ENCODE assay signal across 8 cellular contexts in the genomic region with DNA sequence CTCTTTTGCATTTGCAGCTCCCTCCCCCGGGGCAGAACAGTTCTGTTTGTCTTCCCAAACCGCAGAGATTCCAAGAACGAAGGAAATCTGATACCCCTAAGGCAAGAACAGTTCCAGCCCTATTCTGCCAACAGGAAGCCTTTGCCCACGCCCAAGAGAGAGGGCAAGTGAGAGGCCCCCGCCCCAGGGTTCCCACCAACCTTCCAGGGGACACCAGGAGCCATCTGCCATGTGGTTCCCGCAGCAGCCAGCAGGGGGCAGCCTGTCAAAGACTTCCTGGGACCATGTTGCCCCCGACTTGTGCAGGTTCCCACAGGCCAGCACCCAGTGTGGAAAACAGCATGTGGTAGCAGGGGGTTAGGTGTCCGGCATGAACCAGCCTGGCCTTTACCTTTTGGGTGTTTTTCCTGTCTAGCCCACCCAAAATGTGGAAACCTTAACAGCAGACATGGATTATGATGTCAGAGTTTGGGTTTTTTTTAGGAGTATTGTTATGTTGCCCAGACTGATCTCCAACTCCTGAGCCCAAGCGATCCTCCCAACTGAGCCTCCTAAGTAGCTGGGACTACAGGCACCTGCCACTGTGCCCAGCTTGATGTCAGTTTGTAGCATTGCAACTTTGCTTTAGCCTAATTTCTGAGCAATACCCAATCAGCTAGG. TPM values are rescaled to one million over a fixed set of nuclear protein-coding genes. Genes with fewer than 3 reads are reported as not detected.
A peak's percentile ranks its signal among the peaks of the same experiment; 100 is the strongest.
DNase-seq lines count a peak whose midpoint lies in the region; ATAC-seq and TF ChIP-seq lines count a peak whose summit lies in the region.

No MANE protein-coding gene starts in this region.

- CTCF ChIA-PET in Panc1 (lab: Charles Lee), result interaction anchor here (0.5 to 1.0 kb wide), 6 partner anchors 12 to 785 kb away, joined by 3 to 8 read pairs (median 4); no protein-coding TSS in a partner anchor

- DNase-seq in Panc1 (ENCODE audit: low read depth, low spot score) (peak; percentile 30), fibroblast of pulmonary artery (ENCODE audit: low read depth) (peak; percentile 43), ovary (peak; percentile 40 to 77 (median 69)), transverse colon (peak; percentile 66)
- DNase-seq in activated T-helper 1 cell treated with anti-CD3 and anti-CD28 coated beads, Interleukin-2, amount 50 U/mL, for 16 hours (ENCODE audit: low read depth in 1 of 2, low spot score in 1 of 2), result peak; percentile 50 to 52

- H3K27me3 ChIP-seq in Panc1 (ENCODE audit: control insufficient read depth, insufficient read depth, low read length), result no peaks in the 10 kb centered on the region
- H3K27me3 ChIP-seq in ovary, result no peaks in the 10 kb centered on the region
- H3K27me3 ChIP-seq in transverse colon, result no peaks in the 10 kb centered on the region

- BruUV-seq in Panc1 (replicated peaks; lab: Mats Ljungman, UMichigan), result no TSS peak

- H3K9me3 ChIP-seq in Panc1 (ENCODE audit: control insufficient read depth, insufficient read depth, low read depth, low read length), result no peaks in the 10 kb centered on the region
- no peaks in the 10 kb centered on the region for H3K9me3 ChIP-seq in ovary
- no peaks in the 10 kb centered on the region for H3K9me3 ChIP-seq in transverse colon

- H3K4me1 ChIP-seq in Panc1 (ENCODE audit: control insufficient read depth, insufficient read depth, low read length), result peaks cover 28% of the 10 kb centered on the region
- peaks cover 5% of the 10 kb centered on the region for H3K4me1 ChIP-seq in ovary (ENCODE audit: insufficient read depth)
- no peaks in the 10 kb centered on the region for H3K4me1 ChIP-seq in transverse colon

- H3K27ac ChIP-seq in 22Rv1 (peak overlapping the region; percentile 51), Panc1 (ENCODE audit: low read length) (peak overlapping the region; percentile 70), ovary (no peak overlapping the region), transverse colon (no peak overlapping the region)

- ATAC-seq in Panc1, result peak; percentile 92
- no peak for ATAC-seq in HG03095 (IDR thresholded peaks at IDR 0.05; ENCODE audit: unreplicated experiment)

- TF ChIP-seq POLR2A in ovary (IDR thresholded peaks at IDR 0.05) (no peak), transverse colon (IDR thresholded peaks at IDR 0.05) (no peak)

- H3K36me3 ChIP-seq in Panc1 (ENCODE audit: control insufficient read depth, insufficient read depth, low read length), result no peaks in the 10 kb centered on the region
- H3K36me3 ChIP-seq in ovary, result no peaks in the 10 kb centered on the region
- H3K36me3 ChIP-seq in transverse colon, result no peaks in the 10 kb centered on the region

- WGBS in ovary, 3 donors, result 49 to 52% (median 50%) methylated on average over 9 of the region's 9 CpGs
- WGBS in transverse colon (ENCODE audit: low coverage in 1 of 2), 2 donors, result 58% methylated on average over 9 of the region's 9 CpGs; no CpG with 5 or more reads in 1 of the 2 donors

- TF ChIP-seq CTCF in 22Rv1 (IDR thresholded peaks at IDR 0.05) (peak; percentile 92), GM12873 (IDR thresholded peaks at IDR 0.05; ENCODE audit: insufficient read depth, low read depth, low read length, missing control alignments) (peak; percentile 96), Panc1 (IDR thresholded peaks at IDR 0.05) (peak; percentile 94), fibroblast of pulmonary artery (IDR thresholded peaks at IDR 0.05; ENCODE audit: low read length, missing control alignments) (peak; percentile 84), ovary (IDR thresholded peaks at IDR 0.05) (peak; percentile 35 to 67 (median 55)), transverse colon (IDR thresholded peaks at IDR 0.05) (peak; percentile 64 to 87 (median 76))

- in situ Hi-C loops in Panc1 (cut with HindIII; ENCODE audit: low pct_unique_long_range_greater_than_20kb, low sequenced_read_pairs) (no loop called here), transverse colon (cut with MboI; ENCODE audit: low pct_ligation_motif_present in 1 of 4, low pct_unique_long_range_greater_than_20kb in 1 of 4, low sequenced_read_pairs in 3 of 4) (loop anchor here in 2 of 4 donors (25.0 kb wide), 1 partner anchor 626 kb away; no protein-coding TSS in a partner anchor)

- H3K4me3 ChIP-seq in Panc1 (ENCODE audit: low read depth in 2 of 2, low read length in 2 of 2) (no peak overlapping the region), fibroblast of pulmonary artery (replicated peaks; ENCODE audit: low read depth, low read length) (no peak overlapping the region), ovary (no peak overlapping the region), transverse colon (no peak overlapping the region)

- POLR2A ChIA-PET in Panc1 (lab: Charles Lee), result no interaction called here

- TF ChIP-seq EP300 in ovary (IDR thresholded peaks at IDR 0.05) (no peak), transverse colon (IDR thresholded peaks at IDR 0.05; ENCODE audit: low read depth) (no peak)

- intact Hi-C loops in Panc1 (cut with micrococcal nuclease; ENCODE audit: unreplicated experiment), result no loop called here
- intact Hi-C loops in ovary (cut with DNase I), result loop anchor here in 2 of 4 donors (2.0 to 5.0 kb wide), 3 partner anchors 56 to 641 kb away; partner anchors contain the start of gene ATG16L1 (in 1 of the 2)
- intact Hi-C loops in transverse colon (cut with DNase I; ENCODE audit: low total_unique reads), result loop anchor here (10.0 kb wide), 1 partner anchor 633 kb away; no protein-coding TSS in a partner anchor

RNA-seq across cellular contexts. Expression of gene EFHD1, which starts 21.7 kb away (rescaled TPM):
- 73.5 TPM for total RNA-seq in Panc1 (2021; ENCODE audit: unreplicated experiment)
- 66.4 TPM for polyA plus RNA-seq in Panc1 (2012; ENCODE audit: insufficient read length)
- 10 to 100 TPM; 14.8 to 87.0 (median 46.8) TPM for total RNA-seq in ovary
- polyA plus RNA-seq in ovary, result 100 to 1,000 TPM in 1 of 2 donors, 10 to 100 TPM in 1; 83.4 to 154 TPM
- total RNA-seq in transverse colon, result 1 to 10 TPM in 3 of 4 donors, not detected in 1; 1.6 to 6.1 (median 3.7) TPM

Comparison
In these comparisons a context has a peak if more than half of its experiments do, and no peak if none do; other contexts are left out.
1. H3K27ac ChIP-seq: peak in 22Rv1 (single experiment) and Panc1 (single experiment); none in ovary (0 of 2) and transverse colon (0 of 4).
2. Peak in every context shown above with its lines, with median percentiles within 50 percentile points of each other: CTCF ChIP-seq and DNase-seq.